In the genomic region with DNA sequence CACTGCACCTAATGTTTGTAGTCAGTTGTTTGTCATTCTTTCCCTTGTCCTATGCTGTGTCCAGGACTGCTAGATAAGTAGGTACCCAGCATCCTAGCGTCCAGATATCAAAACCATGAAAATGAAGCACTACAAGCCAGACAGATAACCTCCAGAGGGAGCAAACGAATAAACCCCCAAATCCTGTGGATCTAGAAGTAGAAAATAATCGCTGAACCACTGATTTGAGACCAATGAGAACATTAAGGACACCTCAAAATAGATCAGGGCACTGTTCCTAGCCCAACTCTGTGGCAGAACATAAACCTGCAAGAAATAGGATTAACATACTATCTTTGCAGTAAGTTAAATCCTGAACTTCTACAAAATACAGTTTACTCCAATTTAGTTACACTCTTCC, we compare ENCODE assay signal across 10 cellular contexts.
A peak's percentile ranks its signal among the peaks of the same experiment; 100 is the strongest.
DNase-seq lines count a peak whose midpoint lies in the region; ATAC-seq, FAIRE-seq and TF ChIP-seq lines count a peak whose summit lies in the region.
"Had no signal": no experiment of that assay in that cellular context is flagged by ENCODE, and none has a peak within 500 bp of the region (broad histone marks: within the 10 kb centered on the region; RNA-seq: fewer than 3 reads in every experiment).

No MANE protein-coding gene starts in this region.

- H3K27ac Mint-ChIP-seq in stimulated activated memory B cell treated with anti-CD40 and anti-IgM and Interleukin-4, amounts not matched to agents 10 μg/mL and 1 μg/mL and 100 μg/mL, for 72 hours: peak overlapping the region; percentile 97

- FAIRE-seq in islet of Langerhans (lab: Jason Lieb, UNC): peak; percentile 60
- FAIRE-seq: A549 had no signal

- no peak for TF ChIP-seq CTCF in WERI-Rb-1 (IDR thresholded peaks at IDR 0.05; ENCODE audit: low read depth, low read length)

- no peaks in the 10 kb centered on the region for H3K9me3 Mint-ChIP-seq in stimulated activated memory B cell treated with anti-CD40 and anti-IgM and Interleukin-4, amounts not matched to agents 10 μg/mL and 1 μg/mL and 100 μg/mL, for 72 hours

- no peak overlapping the region for H3K27ac ChIP-seq in WERI-Rb-1

- no peaks in the 10 kb centered on the region for H3K27me3 Mint-ChIP-seq in stimulated activated memory B cell treated with anti-CD40 and anti-IgM and Interleukin-4, amounts not matched to agents 10 μg/mL and 1 μg/mL and 100 μg/mL, for 72 hours

- no peak overlapping the region for H3K4me3 Mint-ChIP-seq in stimulated activated memory B cell treated with anti-CD40 and anti-IgM and Interleukin-4, amounts not matched to agents 10 μg/mL and 1 μg/mL and 100 μg/mL, for 72 hours

- peaks cover 21% of the 10 kb centered on the region for H3K4me1 Mint-ChIP-seq in stimulated activated memory B cell treated with anti-CD40 and anti-IgM and Interleukin-4, amounts not matched to agents 10 μg/mL and 1 μg/mL and 100 μg/mL, for 72 hours

- H3K4me3 ChIP-seq in WERI-Rb-1 (ENCODE audit: low read depth, low read length): peak overlapping the region; percentile 75

- ATAC-seq in stimulated activated memory B cell treated with anti-CD40 and anti-IgM and Interleukin-4, amounts not matched to agents 10 μg/mL and 1 μg/mL and 100 μg/mL, for 72 hours: no peak
- no peak for ATAC-seq in activated CD4-positive, CD25-positive, alpha-beta regulatory T cell treated with anti-CD3 and anti-CD28 coated beads, Interleukin-2, amount 50 U/mL, for 24 hours
- no peak for ATAC-seq in GM18873 (IDR thresholded peaks at IDR 0.05; ENCODE audit: low FRiP score, unreplicated experiment)

- no peaks in the 10 kb centered on the region for H3K9me3 ChIP-seq in WERI-Rb-1 (ENCODE audit: severe bottlenecking)
- H3K9me3 ChIP-seq: A549 had no signal

- no peaks in the 10 kb centered on the region; the same call in 1 of the 2 replicates for H3K36me3 ChIP-seq in WERI-Rb-1

- peak; percentile 16 for DNase-seq in NCI-H82 (lab: John Stamatoyannopoulos, UW)
- no peak for DNase-seq in NCI-H82 treated with DMSO at 0.1 percent for 48 hours (lab: John Stamatoyannopoulos, UW; ENCODE audit: unreplicated experiment)
- DNase-seq in WERI-Rb-1: no peak
- DNase-seq in LoVo (ENCODE audit: low spot score): no peak
- DNase-seq: stimulated activated naive CD8-positive, alpha-beta T cell treated with anti-CD3 and anti-CD28 coated beads, Interleukin-15, Interleukin-2, amounts not matched to agents 100 U/mL and 50 U/mL, for 24 hours had no signal

- no peaks in the 10 kb centered on the region for H3K36me3 Mint-ChIP-seq in stimulated activated memory B cell treated with anti-CD40 and anti-IgM and Interleukin-4, amounts not matched to agents 10 μg/mL and 1 μg/mL and 100 μg/mL, for 72 hours

- no peaks in the 10 kb centered on the region for H3K27me3 ChIP-seq in WERI-Rb-1 (ENCODE audit: insufficient read depth, low read depth, severe bottlenecking)
